ENCODE assay signal across 1 cellular context in the genomic region with DNA sequence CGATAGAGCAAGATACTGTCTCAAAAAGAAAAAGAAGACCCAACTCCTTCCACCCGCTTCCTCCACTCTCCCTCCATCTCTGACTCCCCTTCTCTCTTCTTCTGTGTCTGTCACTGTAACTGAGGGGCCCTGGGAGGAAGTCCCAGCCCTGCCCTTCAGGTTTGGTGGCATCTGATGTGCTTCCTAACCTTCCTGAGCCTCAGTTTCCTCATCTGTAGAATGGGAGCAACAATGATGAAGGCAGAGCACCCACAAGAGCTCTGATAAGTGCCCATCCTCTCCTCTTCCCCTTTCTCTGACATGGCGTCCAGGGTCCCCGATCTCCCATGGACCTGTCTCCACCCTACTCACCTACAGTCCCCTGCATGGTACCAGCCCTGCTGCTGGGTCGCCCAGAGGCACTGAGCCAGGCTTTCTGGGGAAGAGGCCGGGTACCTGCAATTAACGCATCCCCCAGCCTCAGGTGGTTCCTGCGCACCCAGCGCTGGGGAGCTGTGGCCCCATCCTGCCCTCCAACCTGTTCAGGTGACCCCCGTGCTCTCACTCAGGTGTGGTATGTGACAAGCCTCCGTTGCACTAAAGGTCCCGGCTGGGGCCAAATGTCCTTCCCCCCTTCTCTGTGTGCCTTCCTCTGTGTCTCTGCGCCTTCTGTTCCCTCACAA.
TF ChIP-seq lines count a peak whose summit lies in the region.

No MANE protein-coding gene starts in this region.

TF ChIP-seq in H1, 55 proteins besides CTCF, POLR2A, EP300 and RAD21:
- TF ChIP-seq SIX5 (IDR thresholded peaks at IDR 0.05; ENCODE audit: low read depth, low read length) (no peak), KDM4A (IDR thresholded peaks at IDR 0.05; ENCODE audit: low read depth, low read length, severe bottlenecking) (no peak), MAFK (IDR thresholded peaks at IDR 0.05; ENCODE audit: low read depth, low read length) (no peak), TBP (IDR thresholded peaks at IDR 0.05; ENCODE audit: low read depth, low read length) (no peak), YY1 (IDR thresholded peaks at IDR 0.05; ENCODE audit: low read depth, low read length) (no peak), CTBP2 (IDR thresholded peaks at IDR 0.05; ENCODE audit: borderline replicate concordance, insufficient read depth, insufficient read length, low read length) (no peak), BRCA1 (IDR thresholded peaks at IDR 0.05; ENCODE audit: low read depth, low read length) (no peak), SP2 (IDR thresholded peaks at IDR 0.05; ENCODE audit: low read length) (no peak), CREB1 (IDR thresholded peaks at IDR 0.05) (no peak)
